ENCODE assay signal across 8 cellular contexts in the genomic region with DNA sequence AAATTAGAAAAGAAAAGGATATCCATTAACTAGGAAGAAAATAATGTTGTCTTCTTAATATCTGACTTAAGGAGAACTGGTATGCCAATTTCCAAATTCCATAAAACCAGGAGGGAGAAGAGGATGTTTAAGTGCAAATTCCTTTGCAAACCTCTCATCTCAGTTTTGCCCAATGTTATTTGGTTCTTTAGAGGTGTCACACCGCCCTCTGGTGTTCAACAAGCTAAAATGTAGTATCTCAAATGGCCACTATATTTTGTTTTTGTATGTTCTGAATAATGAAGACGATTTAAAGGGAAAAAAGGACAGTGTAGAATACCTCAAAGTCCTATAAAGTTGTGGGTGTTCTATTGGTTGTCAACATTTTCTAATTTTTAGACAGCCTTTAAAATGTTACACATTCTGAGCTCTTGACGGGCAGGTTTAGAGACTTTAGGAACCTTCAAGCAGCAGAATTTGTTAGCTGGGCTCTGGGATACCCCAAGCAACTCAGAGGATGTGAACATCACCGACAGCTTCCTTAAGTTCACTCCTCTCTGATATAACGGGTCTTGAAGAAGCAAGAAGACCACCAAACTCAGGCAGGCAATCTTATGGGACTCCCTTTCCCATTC.
DNase-seq lines count a peak whose midpoint lies in the region; ATAC-seq and FAIRE-seq lines count a peak whose summit lies in the region.

No MANE protein-coding gene starts in this region.

- no peak for FAIRE-seq in small intestine (lab: Jason Lieb, UNC)

- H3K27me3 ChIP-seq in right cardiac atrium (ENCODE audit: control insufficient read depth, insufficient read depth): no peaks in the 10 kb centered on the region
- no peaks in the 10 kb centered on the region for H3K27me3 ChIP-seq in small intestine (ENCODE audit: control insufficient read depth in 2 of 2, insufficient read depth in 2 of 2, low read length in 2 of 2)

- no peaks in the 10 kb centered on the region for H3K9me3 Mint-ChIP-seq in activated naive CD8-positive, alpha-beta T cell treated with anti-CD3 and anti-CD28 coated beads, Interleukin-2, amount 50 U/mL, for 24 hours

- no peaks in the 10 kb centered on the region for H3K4me1 Mint-ChIP-seq in activated naive CD8-positive, alpha-beta T cell treated with anti-CD3 and anti-CD28 coated beads, Interleukin-2, amount 50 U/mL, for 24 hours

- no peaks in the 10 kb centered on the region for H3K4me1 ChIP-seq in right cardiac atrium (ENCODE audit: control insufficient read depth, insufficient read depth, low read length)
- H3K4me1 ChIP-seq in small intestine (ENCODE audit: control insufficient read depth in 2 of 2, insufficient read depth in 1 of 2, low read depth in 1 of 2, low read length in 1 of 2): no peaks in the 10 kb centered on the region

- no peaks in the 10 kb centered on the region for H3K36me3 ChIP-seq in small intestine (ENCODE audit: control insufficient read depth in 2 of 2, insufficient read depth in 2 of 2, low read length in 2 of 2)

- H3K4me3 ChIP-seq in right cardiac atrium (ENCODE audit: low read length) (no peak overlapping the region), small intestine (ENCODE audit: low read depth in 1 of 2, low read length in 2 of 2) (no peak overlapping the region)

- intact Hi-C loops in right cardiac atrium (cut with DNase I): loop anchor here in 3 of 4 donors (5.0 to 10.0 kb wide), 4 partner anchors 415 to 755 kb away; no protein-coding TSS in a partner anchor

- H3K27me3 Mint-ChIP-seq in activated naive CD8-positive, alpha-beta T cell treated with anti-CD3 and anti-CD28 coated beads, Interleukin-2, amount 50 U/mL, for 24 hours: peaks cover 4% of the 10 kb centered on the region

- no peaks in the 10 kb centered on the region for H3K9me3 ChIP-seq in right cardiac atrium (ENCODE audit: control insufficient read depth, low read length)
- H3K9me3 ChIP-seq in small intestine (ENCODE audit: control insufficient read depth, low read depth): no peaks in the 10 kb centered on the region

- H3K27ac ChIP-seq in right cardiac atrium (ENCODE audit: low read length) (no peak overlapping the region), small intestine (ENCODE audit: low read depth in 1 of 2, low read length in 1 of 2) (no peak overlapping the region)

- 19% methylated on average over 5 of the region's 5 CpGs for WGBS in right cardiac atrium
- WGBS in small intestine, 3 donors: 21 to 27% (median 21%) methylated on average over 5 of the region's 5 CpGs

- no peak overlapping the region for H3K27ac Mint-ChIP-seq in activated naive CD8-positive, alpha-beta T cell treated with anti-CD3 and anti-CD28 coated beads, Interleukin-2, amount 50 U/mL, for 24 hours

- H3K36me3 Mint-ChIP-seq in activated naive CD8-positive, alpha-beta T cell treated with anti-CD3 and anti-CD28 coated beads, Interleukin-2, amount 50 U/mL, for 24 hours (ENCODE audit: low read depth): no peaks in the 10 kb centered on the region

- no peak overlapping the region for H3K4me3 Mint-ChIP-seq in activated naive CD8-positive, alpha-beta T cell treated with anti-CD3 and anti-CD28 coated beads, Interleukin-2, amount 50 U/mL, for 24 hours

- peak; percentile 59 for ATAC-seq in HG03095 (IDR thresholded peaks at IDR 0.05; ENCODE audit: unreplicated experiment)
- ATAC-seq in activated naive CD8-positive, alpha-beta T cell treated with anti-CD3 and anti-CD28 coated beads, Interleukin-2, amount 50 U/mL, for 24 hours: no peak
- no peak for ATAC-seq in right cardiac atrium

- peak; percentile 42 for DNase-seq in stimulated activated CD4-positive, alpha-beta T cell treated with anti-CD3 and anti-CD28 coated beads, Interleukin-15, amount 100 ng/mL, for 24 hours
- DNase-seq in stimulated activated CD4-positive, alpha-beta T cell treated with anti-CD3 and anti-CD28 coated beads, Interleukin-4, amount 100 ng/mL, for 4 hours: no peak
- peak; percentile 77 for DNase-seq in NCI-H510A treated with DMSO at 0.1 percent for 48 hours (lab: John Stamatoyannopoulos, UW)
- DNase-seq in activated naive CD8-positive, alpha-beta T cell treated with anti-CD3 and anti-CD28 coated beads, Interleukin-2, amount 50 U/mL, for 24 hours: peak; percentile 30
- DNase-seq in right cardiac atrium: peak in 2 of 3 donors; percentile 18 to 49
- peak; percentile 40 for DNase-seq in small intestine
- DNase-seq in cortex of kidney (lab: John Stamatoyannopoulos, UW): no peak

Comparison
In these comparisons a context has a peak if more than half of its experiments do, and no peak if none do; other contexts are left out.
1. DNase-seq: peak in stimulated activated CD4-positive, alpha-beta T cell treated with anti-CD3 and anti-CD28 coated beads, Interleukin-15, amount 100 ng/mL, for 24 hours (single experiment), NCI-H510A treated with DMSO at 0.1 percent for 48 hours (single experiment), activated naive CD8-positive, alpha-beta T cell treated with anti-CD3 and anti-CD28 coated beads, Interleukin-2, amount 50 U/mL, for 24 hours (single experiment), right cardiac atrium (2 of 3) and small intestine (single experiment); none in stimulated activated CD4-positive, alpha-beta T cell treated with anti-CD3 and anti-CD28 coated beads, Interleukin-4, amount 100 ng/mL, for 4 hours (0 of 2) and cortex of kidney (single experiment).